Comparison of ENCODE assay signal across 11 cellular contexts in the genomic region with DNA sequence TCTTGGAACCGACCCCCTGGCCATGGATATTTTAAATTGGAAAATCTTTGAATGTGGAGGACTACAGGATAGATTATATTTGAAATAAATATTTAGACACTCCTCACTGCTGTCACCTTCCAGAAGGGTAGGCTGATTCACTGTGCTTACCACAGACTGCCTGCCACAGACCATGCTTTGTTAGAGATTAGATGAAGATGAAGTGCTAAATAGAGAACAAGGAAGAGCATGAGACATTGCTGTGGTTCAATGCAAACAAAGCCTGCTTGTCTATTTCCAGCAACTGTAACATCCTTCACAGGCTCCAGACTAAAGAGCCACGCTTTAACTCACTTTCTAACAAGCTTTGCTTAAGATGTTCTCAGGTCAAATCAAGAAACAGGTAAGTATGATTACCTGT.
DNase-seq lines count a peak whose midpoint lies in the region; ATAC-seq, FAIRE-seq and TF ChIP-seq lines count a peak whose summit lies in the region.
"Had no signal": no experiment of that assay in that cellular context is flagged by ENCODE, and none has a peak within 500 bp of the region (broad histone marks: within the 10 kb centered on the region; RNA-seq: fewer than 3 reads in every experiment).

No MANE protein-coding gene starts in this region.

- H2AFZ ChIP-seq in astrocyte (ENCODE audit: low read depth, low read length) (peak overlapping the region; percentile 14), mesenchymal stem cell (ENCODE audit: low read depth, low read length) (no peak overlapping the region), MM.1S (ENCODE audit: low read length) (no peak overlapping the region)
- H2AFZ ChIP-seq: neural progenitor cell had no signal

- FAIRE-seq in astrocyte (lab: Jason Lieb, UNC) (no peak), kidney (lab: Jason Lieb, UNC) (no peak)
- FAIRE-seq: islet of Langerhans had no signal

- H2BK5ac ChIP-seq in mesenchymal stem cell (ENCODE audit: low read depth, low read length, poor library complexity, severe bottlenecking) = no peak overlapping the region

- no peak overlapping the region for H3K4me3 Mint-ChIP-seq in astrocyte (ENCODE audit: unreplicated experiment)
- H3K4me3 Mint-ChIP-seq: neural progenitor cell had no signal

- H3K79me2 ChIP-seq in astrocyte (ENCODE audit: insufficient read depth, low read length) = no peaks in the 10 kb centered on the region
- H3K79me2 ChIP-seq in MM.1S (ENCODE audit: low read length) = no peaks in the 10 kb centered on the region

- H3F3A ChIP-seq in MM.1S (ENCODE audit: insufficient read depth, low read length) = no peaks in the 10 kb centered on the region

- H3K14ac ChIP-seq in mesenchymal stem cell (ENCODE audit: low read length in 2 of 2) = no peak overlapping the region

- H3K9me3 ChIP-seq in astrocyte (ENCODE audit: insufficient read depth, low read depth, low read length) = no peaks in the 10 kb centered on the region
- no peaks in the 10 kb centered on the region for H3K9me3 ChIP-seq in mesenchymal stem cell (ENCODE audit: control insufficient read depth, low read length)
- H3K9me3 ChIP-seq in MM.1S (replicated peaks; ENCODE audit: insufficient read depth, low read length) = no peaks in the 10 kb centered on the region
- H3K9me3 ChIP-seq in kidney (ENCODE audit: control insufficient read depth in 1 of 2, low read length in 2 of 2) = no peaks in the 10 kb centered on the region

- H3K4me2 ChIP-seq in astrocyte (ENCODE audit: low read length) = peak overlapping the region; percentile 16
- no peak overlapping the region for H3K4me2 ChIP-seq in mesenchymal stem cell (ENCODE audit: low read length, poor library complexity, severe bottlenecking)
- H3K4me2 ChIP-seq in MM.1S (ENCODE audit: low read depth, low read length) = no peak overlapping the region
- H3K4me2 ChIP-seq: neural progenitor cell had no signal

- H3K9ac ChIP-seq in astrocyte (ENCODE audit: low read length) = no peak overlapping the region
- H3K9ac ChIP-seq in mesenchymal stem cell (ENCODE audit: low read length) = no peak overlapping the region
- no peak overlapping the region for H3K9ac ChIP-seq in MM.1S (ENCODE audit: low read length)
- H3K9ac ChIP-seq in kidney (ENCODE audit: low read length in 2 of 2) = no peak overlapping the region
- H3K9ac ChIP-seq: neural progenitor cell had no signal

- H3K4me3 ChIP-seq in astrocyte (ENCODE audit: insufficient read depth, low read depth, low read length) (no peak overlapping the region), mesenchymal stem cell (ENCODE audit: insufficient read depth in 1 of 2, low read depth in 1 of 2, low read length in 2 of 2) (no peak overlapping the region), MM.1S (ENCODE audit: low read length) (no peak overlapping the region), kidney (ENCODE audit: low read length in 2 of 2) (no peak overlapping the region)
- H3K4me3 ChIP-seq: neural progenitor cell had no signal

- H3K36me3 ChIP-seq in astrocyte (ENCODE audit: insufficient read depth, low read length) (no peaks in the 10 kb centered on the region), mesenchymal stem cell (ENCODE audit: control insufficient read depth in 1 of 2, insufficient read depth in 2 of 2, low read depth in 1 of 2, low read length in 2 of 2) (no peaks in the 10 kb centered on the region), MM.1S (replicated peaks; ENCODE audit: insufficient read depth, low read length) (no peaks in the 10 kb centered on the region), kidney (ENCODE audit: control insufficient read depth in 1 of 2, insufficient read depth in 2 of 2, low read length in 2 of 2) (no peaks in the 10 kb centered on the region)
- H3K36me3 ChIP-seq: neural progenitor cell had no signal

- peaks cover 12% of the 10 kb centered on the region for H3K9me3 Mint-ChIP-seq in astrocyte (ENCODE audit: unreplicated experiment)

- H2BK15ac ChIP-seq in mesenchymal stem cell (ENCODE audit: low read depth, poor library complexity, severe bottlenecking) = no peak overlapping the region

- no peak overlapping the region for H2BK120ac ChIP-seq in mesenchymal stem cell (ENCODE audit: low read depth, low read length)

- H3K27ac ChIP-seq in astrocyte (ENCODE audit: low read depth, low read length) = peak overlapping the region; percentile 4
- H3K27ac ChIP-seq in mesenchymal stem cell (ENCODE audit: low read length, poor library complexity, severe bottlenecking) = peak overlapping the region; percentile 66
- no peak overlapping the region for H3K27ac ChIP-seq in MM.1S (ENCODE audit: low read length)
- H3K27ac ChIP-seq in kidney (ENCODE audit: low read depth in 2 of 2, low read length in 2 of 2) = no peak overlapping the region
- H3K27ac ChIP-seq: neural progenitor cell had no signal

- WGBS in mesenchymal stem cell = 80% methylated on average over 1 of the region's 2 CpGs

- H3K27ac Mint-ChIP-seq in astrocyte (ENCODE audit: unreplicated experiment) = peak overlapping the region; percentile 87
- H3K27ac Mint-ChIP-seq: neural progenitor cell had no signal

- no peak for TF ChIP-seq CTCF in astrocyte (IDR thresholded peaks at IDR 0.05; ENCODE audit: insufficient read depth, low read depth, low read length)
- TF ChIP-seq CTCF in MM.1S (IDR thresholded peaks at IDR 0.05; ENCODE audit: low read length) = no peak
- no peak for TF ChIP-seq CTCF in kidney (IDR thresholded peaks at IDR 0.05; ENCODE audit: borderline replicate concordance, extremely low read depth, insufficient read depth)

- H3K9me2 ChIP-seq in MM.1S (replicated peaks; ENCODE audit: insufficient read depth, low read length) = no peaks in the 10 kb centered on the region

- H4K20me1 ChIP-seq in astrocyte (ENCODE audit: insufficient read depth, low read length) (no peaks in the 10 kb centered on the region), MM.1S (ENCODE audit: insufficient read depth, low read length) (no peaks in the 10 kb centered on the region)

- H4K8ac ChIP-seq in mesenchymal stem cell (ENCODE audit: low read length) = peak overlapping the region; percentile 13

- no peaks in the 10 kb centered on the region for H3K36me3 Mint-ChIP-seq in astrocyte (ENCODE audit: low read depth, unreplicated experiment)

- intact Hi-C loops in kidney (cut with DNase I) = no loop called here

- no peaks in the 10 kb centered on the region for H3K27me3 ChIP-seq in astrocyte (ENCODE audit: insufficient read depth, low read length)
- no peaks in the 10 kb centered on the region for H3K27me3 ChIP-seq in mesenchymal stem cell (ENCODE audit: control insufficient read depth in 1 of 2, insufficient read depth in 1 of 2, low read length in 2 of 2)
- no peaks in the 10 kb centered on the region for H3K27me3 ChIP-seq in MM.1S (replicated peaks; ENCODE audit: insufficient read depth, low read length)
- H3K27me3 ChIP-seq: neural progenitor cell had no signal

- no peaks in the 10 kb centered on the region for H3K79me1 ChIP-seq in mesenchymal stem cell (replicated peaks; ENCODE audit: low read length, poor library complexity, severe bottlenecking)

- ATAC-seq in HG03565 (IDR thresholded peaks at IDR 0.05; ENCODE audit: unreplicated experiment) = peak; percentile 63
- ATAC-seq in HG03045 (IDR thresholded peaks at IDR 0.05; ENCODE audit: unreplicated experiment) = no peak

- H3K4ac ChIP-seq in mesenchymal stem cell (ENCODE audit: low read depth in 1 of 2, low read length in 2 of 2) = no peak overlapping the region

- peak overlapping the region in 1 of 2 experiments; percentile 21 for H3K18ac ChIP-seq in mesenchymal stem cell (ENCODE audit: low read depth in 1 of 2, low read length in 2 of 2)

- H3K4me1 ChIP-seq in astrocyte (ENCODE audit: insufficient read depth, low read length) (peaks cover 18% of the 10 kb centered on the region), mesenchymal stem cell (ENCODE audit: control insufficient read depth, insufficient read depth, low read depth, low read length) (peaks cover 6% of the 10 kb centered on the region), MM.1S (ENCODE audit: low read length) (no peaks in the 10 kb centered on the region), kidney (ENCODE audit: control insufficient read depth in 1 of 2, insufficient read depth in 1 of 2, low read depth in 1 of 2, low read length in 2 of 2) (no peaks in the 10 kb centered on the region)
- H3K4me1 ChIP-seq: neural progenitor cell had no signal

- H2BK12ac ChIP-seq in mesenchymal stem cell (ENCODE audit: low read length in 2 of 2) = no peak overlapping the region

- H3K4me1 Mint-ChIP-seq in astrocyte (ENCODE audit: low read depth, unreplicated experiment) = peaks cover 28% of the 10 kb centered on the region

- H3K27me3 Mint-ChIP-seq in astrocyte (ENCODE audit: low read depth, unreplicated experiment) = no peaks in the 10 kb centered on the region

- peak overlapping the region; percentile 59 for H2AK5ac ChIP-seq in mesenchymal stem cell (ENCODE audit: low read length, severe bottlenecking)

- DNase-seq in EH (ENCODE audit: low read depth) (peak; percentile 81), astrocyte (ENCODE audit: low read depth) (peak; percentile 92), mesenchymal stem cell (peak; percentile 46), MM.1S (no peak), kidney (no peak), H4 (ENCODE audit: low spot score) (no peak)
- DNase-seq: stimulated activated naive CD4-positive, alpha-beta T cell treated with Interleukin-2 at 50 U/mL for 16 hours had no signal

- H4K91ac ChIP-seq in mesenchymal stem cell (ENCODE audit: low read length) = no peak overlapping the region

- no peak overlapping the region for H3K23ac ChIP-seq in mesenchymal stem cell (ENCODE audit: low read length in 2 of 2)

Comparison
In these comparisons a context has a peak if more than half of its experiments do, and no peak if none do; other contexts are left out.
1. DNase-seq: peak in EH (single experiment), astrocyte (single experiment) and mesenchymal stem cell (single experiment); none in MM.1S (single experiment), kidney (single experiment) and H4 (single experiment).
2. H3K27ac ChIP-seq: peak in astrocyte (single experiment) and mesenchymal stem cell (single experiment); none in MM.1S (single experiment) and kidney (0 of 2).